Comparison of ENCODE assay signal across 12 cellular contexts in the genomic region with DNA sequence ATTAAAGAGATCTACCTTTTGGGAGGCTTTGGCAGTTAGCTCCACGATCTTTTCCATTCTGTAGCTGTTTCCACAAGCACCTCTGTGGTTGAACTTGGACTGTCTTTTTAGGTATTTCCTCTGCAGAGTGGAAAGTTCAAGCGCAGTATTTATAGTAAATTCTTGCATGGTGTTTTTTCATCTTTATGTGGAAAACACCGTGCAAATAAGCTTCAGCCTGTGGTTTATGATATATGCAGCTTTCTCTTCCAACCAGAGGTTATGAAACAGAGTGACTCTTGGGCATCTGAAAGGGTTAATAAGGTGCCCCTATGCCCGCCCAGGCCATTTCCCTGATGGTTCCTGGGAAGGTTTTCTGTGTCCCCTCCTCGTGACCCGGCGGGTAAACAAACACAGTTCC. TPM values are rescaled to one million over a fixed set of nuclear protein-coding genes. Genes with fewer than 3 reads are reported as not detected.
DNase-seq lines count a peak whose midpoint lies in the region; ATAC-seq, FAIRE-seq and TF ChIP-seq lines count a peak whose summit lies in the region.
"Had no signal": no experiment of that assay in that cellular context is flagged by ENCODE, and none has a peak within 500 bp of the region (broad histone marks: within the 10 kb centered on the region; RNA-seq: fewer than 3 reads in every experiment).

No MANE protein-coding gene starts in this region.

- POLR2A ChIA-PET in GM12878 (lab: Charles Lee): interaction anchor here (0.6 to 1.1 kb wide), 4 partner anchors 10 to 79 kb away, joined by 3 to 9 read pairs (median 4); no protein-coding TSS in a partner anchor
- POLR2A ChIA-PET in activated CD4-positive, alpha-beta T cell treated with anti-CD3 and anti-CD28 coated beads for 36 hours (lab: Charles Lee): no interaction called here

- RAD21 ChIA-PET in GM12878 (lab: Charles Lee; ENCODE audit: unreplicated experiment): interaction anchor here (0.9 to 2.0 kb wide), 7 partner anchors 9 to 79 kb away, joined by 3 to 13 read pairs (median 4); no protein-coding TSS in a partner anchor

- H3K4me3 Mint-ChIP-seq in HFFc6 (no peak overlapping the region), nephron progenitor cell (peak overlapping the region; percentile 38)
- no peak overlapping the region for H3K4me3 Mint-ChIP-seq in activated CD4-positive, alpha-beta T cell treated with anti-CD3 and anti-CD28 coated beads for 36 hours

- 32% methylated on average over 7 of the region's 7 CpGs for WGBS in GM12878 (ENCODE audit: insufficient coverage, insufficient replicate concordance, low lambda C conversion rate, missing lambda C conversion rate)

- SMC1A ChIA-PET in GM12878 (lab: Charles Lee; ENCODE audit: uncharacterized antibody, unreplicated experiment): interaction anchor here (0.7 to 3.6 kb wide), 8 partner anchors 10 to 630 kb away, joined by 3 to 31 read pairs (median 4); no protein-coding TSS in a partner anchor

- H3K27ac Mint-ChIP-seq in HFFc6 (peak overlapping the region; percentile 95), nephron progenitor cell (peak overlapping the region; percentile 96)
- H3K27ac Mint-ChIP-seq in activated CD4-positive, alpha-beta T cell treated with anti-CD3 and anti-CD28 coated beads for 36 hours: no peak overlapping the region

- intact Hi-C loops in GM12878 (cut with micrococcal nuclease; ENCODE audit: unreplicated experiment): no loop called here
- intact Hi-C loops in activated CD4-positive, alpha-beta T cell treated with anti-CD3 and anti-CD28 coated beads for 36 hours (cut with DNase I, micrococcal nuclease): no loop called here

- no peak for TF ChIP-seq RAD21 in GM12878 (IDR thresholded peaks at IDR 0.05; ENCODE audit: insufficient read depth, low read depth, low read length)

- in situ Hi-C loops in GM13976 (cut with MboI; ENCODE audit: low sequenced_read_pairs, unreplicated experiment): no loop called here
- in situ Hi-C loops in GM12878 (cut with MboI): no loop called here

- H3K4me1 ChIP-seq in GM12878 (ENCODE audit: control insufficient read depth, insufficient read depth, low read length): no peaks in the 10 kb centered on the region

- H3K9me3 ChIP-seq in GM12878 (replicated peaks; ENCODE audit: control insufficient read depth, insufficient read depth, low read length): no peaks in the 10 kb centered on the region; the same call in 2 of the 3 replicates

- peak; percentile 27 for ATAC-seq in GM12878
- no peak for ATAC-seq in activated CD4-positive, alpha-beta T cell treated with anti-CD3 and anti-CD28 coated beads for 36 hours

- H3K4me1 Mint-ChIP-seq in HFFc6 (ENCODE audit: low read depth) (peaks cover 76% of the 10 kb centered on the region), nephron progenitor cell (peaks cover 92% of the 10 kb centered on the region)
- H3K4me1 Mint-ChIP-seq in activated CD4-positive, alpha-beta T cell treated with anti-CD3 and anti-CD28 coated beads for 36 hours: no peaks in the 10 kb centered on the region

- TF ChIP-seq EP300 in GM12878 (IDR thresholded peaks at IDR 0.05; ENCODE audit: borderline replicate concordance in 1 of 2, control insufficient read depth in 1 of 2, low read depth in 2 of 2, low read length in 2 of 2): no peak

- no peak for FAIRE-seq in GM12878 (lab: Jason Lieb, UNC)

- H3K36me3 ChIP-seq in GM12878 (ENCODE audit: control insufficient read depth in 2 of 2, insufficient read depth in 2 of 2, low read length in 1 of 2): no peaks in the 10 kb centered on the region

- H2AFZ ChIP-seq in GM12878 (ENCODE audit: control insufficient read depth, low read depth, low read length): peak overlapping the region; percentile 33

- H3K27me3 ChIP-seq in GM12878 (replicated peaks in 1 of 2; ENCODE audit: control insufficient read depth in 2 of 2, insufficient read depth in 2 of 2, low read length in 1 of 2): no peaks in the 10 kb centered on the region

- BruUV-seq in GM12878 (replicated peaks; lab: Mats Ljungman, UMichigan): no TSS peak

- TF ChIP-seq POLR2A in GM12878 (IDR thresholded peaks at IDR 0.05; ENCODE audit: low read depth, low read length): no peak

- H3K4me3 ChIP-seq in GM12878: no peak overlapping the region

- no peaks in the 10 kb centered on the region for H4K20me1 ChIP-seq in GM12878 (ENCODE audit: control insufficient read depth, insufficient read depth)

- DNase-seq in GM13976 (ENCODE audit: low spot score) (peak; percentile 40), HFFc6 (no peak), GM12878 (ENCODE audit: low read depth, low spot score) (peak; percentile 15), nephron progenitor cell (no peak), NCI-H1105 treated with DMSO at 0.1 percent for 48 hours (lab: John Stamatoyannopoulos, UW) (no peak), anterior cingulate cortex (lab: John Stamatoyannopoulos, UW) (no peak)
- DNase-seq in activated CD4-positive, alpha-beta T cell treated with anti-CD3 and anti-CD28 coated beads for 36 hours: no peak
- DNase-seq: activated naive CD4-positive, alpha-beta T cell; H7; stimulated activated CD8-positive, alpha-beta memory T cell treated with anti-CD3 and anti-CD28 coated beads, Interleukin-4, amount 100 ng/mL, for 48 hours; trophoblast cell had no signal

- H3K9me3 Mint-ChIP-seq in HFFc6: no peaks in the 10 kb centered on the region
- peaks cover 5% of the 10 kb centered on the region for H3K9me3 Mint-ChIP-seq in nephron progenitor cell
- H3K9me3 Mint-ChIP-seq in activated CD4-positive, alpha-beta T cell treated with anti-CD3 and anti-CD28 coated beads for 36 hours (ENCODE audit: low read depth): no peaks in the 10 kb centered on the region

- H3K27me3 Mint-ChIP-seq in HFFc6 (ENCODE audit: insufficient read depth) (peaks cover 3% of the 10 kb centered on the region; the same call in 1 of the 2 replicates), nephron progenitor cell (ENCODE audit: low read depth, poor library complexity) (no peaks in the 10 kb centered on the region)
- H3K27me3 Mint-ChIP-seq in activated CD4-positive, alpha-beta T cell treated with anti-CD3 and anti-CD28 coated beads for 36 hours: no peaks in the 10 kb centered on the region

- peak overlapping the region; percentile 38; the same call in 1 of the 2 replicates for H3K4me2 ChIP-seq in GM12878 (ENCODE audit: control insufficient read depth, insufficient read depth)

- H3K79me2 ChIP-seq in GM12878 (ENCODE audit: control insufficient read depth, insufficient read depth, low read length): no peaks in the 10 kb centered on the region

- no peak overlapping the region for H3K27ac ChIP-seq in GM12878 (ENCODE audit: control insufficient read depth, insufficient read depth)

- H3K9ac ChIP-seq in GM12878 (ENCODE audit: control insufficient read depth, insufficient read depth, low read length): no peak overlapping the region

- peaks cover 26% of the 10 kb centered on the region for H3K36me3 Mint-ChIP-seq in HFFc6 (ENCODE audit: low read depth)
- H3K36me3 Mint-ChIP-seq in nephron progenitor cell (ENCODE audit: low read depth): peaks cover 38% of the 10 kb centered on the region
- H3K36me3 Mint-ChIP-seq in activated CD4-positive, alpha-beta T cell treated with anti-CD3 and anti-CD28 coated beads for 36 hours (ENCODE audit: low read depth): no peaks in the 10 kb centered on the region

- TF ChIP-seq CTCF in GM13976 (IDR thresholded peaks at IDR 0.05; ENCODE audit: borderline replicate concordance, control extremely low read depth, extremely low read depth, insufficient read depth, missing control alignments) (no peak), HFFc6 (IDR thresholded peaks at IDR 0.05) (no peak), GM12878 (IDR thresholded peaks at IDR 0.05 in 2 of 3, conservative IDR thresholded peaks at IDR 0.05 in 1 of 3; ENCODE audit: control insufficient read depth in 2 of 3, extremely low read depth in 1 of 3, insufficient read depth in 1 of 3, low read depth in 3 of 3, low read length in 3 of 3) (no peak), nephron progenitor cell (IDR thresholded peaks at IDR 0.05) (no peak)

- CTCF ChIA-PET in GM12878 (lab: Yijun Ruan, JAX): interaction anchor here (1.2 kb wide), 1 partner anchor 10 kb away, joined by 5 read pairs; no protein-coding TSS in a partner anchor
- CTCF ChIA-PET in activated CD4-positive, alpha-beta T cell treated with anti-CD3 and anti-CD28 coated beads for 36 hours (lab: Charles Lee): no interaction called here

TF ChIP-seq in GM12878, 131 proteins besides CTCF, POLR2A, EP300 and RAD21 (continues in another document):
- 0 out of 2 replicates have a peak, but pooled peaks have one; percentile 33 for TF ChIP-seq RUNX3 (IDR thresholded peaks at IDR 0.05; ENCODE audit: low read length)
- no peak for TF ChIP-seq SREBF1 (IDR thresholded peaks at IDR 0.05; ENCODE audit: low read length)

RNA-seq across cellular contexts. Expression of gene RNF113B, which starts 39.6 kb away (rescaled TPM):
- not detected for total RNA-seq in HFFc6 (2021; fragmentation: NEBNext Ultra II Directional; extraction: Animal tissue kit (Norgen Biotek cat#: 25700))
- total RNA-seq in GM12878 (2013; cell fraction: nucleolus; rRNA removed): not detected in 2 replicates
- not detected in 2 replicates for total RNA-seq in GM12878 (2014; rRNA removed)
- total RNA-seq in GM12878 (2014; rRNA removed; fragmentation: Illumina TruSeq; extraction: Trizol): not detected in 2 replicates
- not detected in 2 replicates for total RNA-seq in GM12878 (2021)
- polyA plus RNA-seq in GM12878 (2011; ENCODE audit: low read depth): not detected
- not detected in 2 replicates for polyA plus RNA-seq in GM12878 (2011; rRNA removed)
- not detected in 2 replicates for polyA plus RNA-seq in GM12878 (2011; cell fraction: cytosol; rRNA removed)
- polyA plus RNA-seq in GM12878 (2011; cell fraction: nucleus; rRNA removed): not detected in 2 replicates
- polyA plus RNA-seq in GM12878 (2012): not detected in 2 replicates
- polyA plus RNA-seq in GM12878 (2014; fragmentation: Illumina TruSeq; extraction: Trizol): not detected in 2 replicates
- not detected for polyA plus RNA-seq in GM12878 (2014; fragmentation: Nextera tagmentation; extraction: Ambion mirVana)
- not detected in 2 replicates for polyA plus RNA-seq in GM12878 (2014; rRNA removed)
- polyA plus RNA-seq in GM12878 (2016; fragmentation: Nextera tagmentation; extraction: Ambion mirVana): not detected
- polyA minus RNA-seq in GM12878 (2011; rRNA and poly(A)+ RNA removed): not detected in 2 replicates
- not detected in 2 replicates for polyA minus RNA-seq in GM12878 (2011; cell fraction: cytosol; rRNA and poly(A)+ RNA removed)
- polyA minus RNA-seq in GM12878 (2011; cell fraction: nucleus; rRNA and poly(A)+ RNA removed): not detected in 2 replicates
- total RNA-seq in activated CD4-positive, alpha-beta T cell treated with anti-CD3 and anti-CD28 coated beads for 36 hours: not detected
- total RNA-seq: H7, kidney epithelial cell had no signal

Comparison
In these comparisons a context has a peak if more than half of its experiments do, and no peak if none do; other contexts are left out.
1. DNase-seq: peak in GM13976 (single experiment) and GM12878 (single experiment); none in HFFc6 (single experiment), nephron progenitor cell (single experiment), NCI-H1105 treated with DMSO at 0.1 percent for 48 hours (single experiment), activated CD4-positive, alpha-beta T cell treated with anti-CD3 and anti-CD28 coated beads for 36 hours (single experiment) and anterior cingulate cortex (0 of 58).